ENCODE assay signal across 1 cellular context in genomic region chr15:72923304-72923703, GRCh38.
TF ChIP-seq lines count a peak whose summit lies in the region.

No MANE protein-coding gene starts in this region.

TF ChIP-seq in HCT116, 20 proteins besides CTCF, POLR2A, EP300 and RAD21 (continued from another document):
- TF ChIP-seq REST (IDR thresholded peaks at IDR 0.05; ENCODE audit: low read depth) (no peak), SIN3A (IDR thresholded peaks at IDR 0.05; ENCODE audit: low read depth) (no peak), EZH2 (IDR thresholded peaks at IDR 0.05) (no peak), FOSL1 (IDR thresholded peaks at IDR 0.05; ENCODE audit: low read depth) (no peak), SRF (IDR thresholded peaks at IDR 0.05; ENCODE audit: low read depth) (no peak), ZBTB33 (IDR thresholded peaks at IDR 0.05; ENCODE audit: extremely low read depth, insufficient replicate concordance, low read length) (no peak), CBX3 (IDR thresholded peaks at IDR 0.05; ENCODE audit: low read depth) (no peak), JUND (IDR thresholded peaks at IDR 0.05) (no peak), ZFX (IDR thresholded peaks at IDR 0.05) (no peak), ATF3 (IDR thresholded peaks at IDR 0.05) (no peak)
